12 cellular contexts compared by ENCODE assay signal in the genomic region with DNA sequence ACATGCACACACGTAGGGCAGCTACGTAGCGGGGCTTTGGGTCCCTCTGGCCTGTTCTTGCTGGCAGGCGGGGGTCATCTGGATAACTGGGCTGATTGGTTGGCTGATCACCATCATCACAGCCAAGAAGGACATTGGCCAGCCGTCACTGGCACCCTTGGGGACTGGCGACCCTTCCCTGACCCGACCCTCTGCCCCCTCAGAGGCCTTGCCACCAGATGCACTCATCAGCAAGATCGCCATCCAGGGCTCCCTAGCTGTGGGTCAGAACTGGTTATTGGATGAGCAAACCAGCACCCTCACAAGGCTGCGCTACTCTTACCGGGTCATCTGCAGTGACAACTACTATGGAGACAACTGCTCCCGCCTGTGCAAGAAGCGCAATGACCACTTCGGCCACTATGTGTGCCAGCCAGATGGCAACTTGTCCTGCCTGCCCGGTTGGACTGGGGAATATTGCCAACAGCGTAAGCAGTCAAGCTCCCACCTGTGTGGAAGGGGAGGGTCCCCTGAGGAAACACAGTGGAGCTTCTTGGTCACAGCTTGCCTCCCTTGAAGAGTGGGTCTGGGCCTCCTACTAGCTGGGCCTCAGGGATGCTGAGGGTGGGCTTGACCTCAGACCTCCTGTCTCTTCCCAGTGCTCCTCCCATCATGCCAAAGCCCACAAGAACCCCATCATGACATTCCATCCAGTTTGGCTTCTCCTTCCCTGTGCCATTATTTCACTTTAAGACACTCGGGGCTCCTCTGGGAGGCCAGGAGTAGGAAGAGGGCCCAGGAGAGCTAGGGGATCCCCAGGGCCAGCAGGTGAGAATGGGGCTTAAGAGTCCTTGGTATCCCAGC. TPM values are rescaled to one million over a fixed set of nuclear protein-coding genes. Genes with fewer than 3 reads are reported as not detected.
DNase-seq lines count a peak whose midpoint lies in the region; ATAC-seq, FAIRE-seq and TF ChIP-seq lines count a peak whose summit lies in the region.
"Had no signal": no experiment of that assay in that cellular context is flagged by ENCODE, and none has a peak within 500 bp of the region (broad histone marks: within the 10 kb centered on the region; RNA-seq: fewer than 3 reads in every experiment).

No MANE protein-coding gene starts in this region.

- H3K4me2 ChIP-seq in OCI-LY3 (ENCODE audit: low read length) (peak overlapping the region; percentile 54; the same call in 1 of the 2 replicates), MM.1S (ENCODE audit: low read depth, low read length) (no peak overlapping the region)

- no peak for FAIRE-seq in GM19239 (lab: Jason Lieb, UNC)

- no peak overlapping the region for H3K27ac ChIP-seq in CD8-positive, alpha-beta memory T cell (ENCODE audit: low read depth, low read length)
- no peak overlapping the region for H3K27ac ChIP-seq in OCI-LY3 (ENCODE audit: low read length)
- no peak overlapping the region for H3K27ac ChIP-seq in psoas muscle
- H3K27ac ChIP-seq in MM.1S (ENCODE audit: low read length) = no peak overlapping the region

- no peaks in the 10 kb centered on the region for H3K9me2 ChIP-seq in MM.1S (replicated peaks; ENCODE audit: insufficient read depth, low read length)

- TF ChIP-seq CTCF in OCI-LY3 (IDR thresholded peaks at IDR 0.05; ENCODE audit: low read depth, low read length) = no peak
- TF ChIP-seq CTCF in glutamatergic neuron (IDR thresholded peaks at IDR 0.05; ENCODE audit: partially characterized antibody, unreplicated experiment) = no peak
- TF ChIP-seq CTCF in psoas muscle (IDR thresholded peaks at IDR 0.05) = no peak
- TF ChIP-seq CTCF in MM.1S (IDR thresholded peaks at IDR 0.05; ENCODE audit: low read length) = no peak

- intact Hi-C loops in psoas muscle (cut with DNase I) = no loop called here

- peaks cover 46 to 52% of the 10 kb centered on the region in 2 donors for H3K27me3 Mint-ChIP-seq in CD8-positive, alpha-beta memory T cell
- peaks cover 19% of the 10 kb centered on the region for H3K27me3 Mint-ChIP-seq in glutamatergic neuron (ENCODE audit: unreplicated experiment)

- H3K4me1 Mint-ChIP-seq in CD8-positive, alpha-beta memory T cell = peaks cover 32 to 53% (median 34%) of the 10 kb centered on the region in 3 donors
- H3K4me1 Mint-ChIP-seq in glutamatergic neuron (ENCODE audit: low read depth, unreplicated experiment) = peaks cover 27% of the 10 kb centered on the region

- WGBS in psoas muscle, 3 donors = 60 to 70% (median 66%) methylated on average over 16 of the region's 16 CpGs

- H3K4me3 ChIP-seq in CD8-positive, alpha-beta memory T cell (ENCODE audit: low read length) = no peak overlapping the region
- no peak overlapping the region for H3K4me3 ChIP-seq in OCI-LY3 (ENCODE audit: low read length)
- peak overlapping the region; percentile 66 for H3K4me3 ChIP-seq in psoas muscle
- H3K4me3 ChIP-seq in MM.1S (ENCODE audit: low read length) = no peak overlapping the region

- H3K79me2 ChIP-seq in OCI-LY3 (ENCODE audit: low read length) = no peaks in the 10 kb centered on the region
- H3K79me2 ChIP-seq in MM.1S (ENCODE audit: low read length) = no peaks in the 10 kb centered on the region

- H3K36me3 ChIP-seq in CD8-positive, alpha-beta memory T cell (ENCODE audit: insufficient read depth, low read length) = no peaks in the 10 kb centered on the region
- H3K36me3 ChIP-seq in OCI-LY3 (replicated peaks; ENCODE audit: low read depth, low read length) (no peaks in the 10 kb centered on the region), psoas muscle (ENCODE audit: insufficient read depth in 1 of 2, low read depth in 1 of 2) (no peaks in the 10 kb centered on the region), MM.1S (replicated peaks; ENCODE audit: insufficient read depth, low read length) (no peaks in the 10 kb centered on the region)

- ATAC-seq in psoas muscle (no peak), GM21737 (IDR thresholded peaks at IDR 0.05; ENCODE audit: unreplicated experiment) (no peak)

- H3K27ac Mint-ChIP-seq in CD8-positive, alpha-beta memory T cell = no peak overlapping the region
- H3K27ac Mint-ChIP-seq in glutamatergic neuron (ENCODE audit: unreplicated experiment) = no peak overlapping the region
- H3K27ac Mint-ChIP-seq: activated CD8-positive, alpha-beta memory T cell treated with anti-CD3 and anti-CD28 coated beads, Interleukin-2, amount 10 ng/mL, durations not matched to agents 7 days and 5 days had no signal

- POLR2A ChIA-PET in CD8-positive, alpha-beta memory T cell (lab: Charles Lee) = interaction anchor here (1.2 kb wide), 1 partner anchor 9 kb away, joined by 4 read pairs; no protein-coding TSS in a partner anchor

- H2AFZ ChIP-seq in OCI-LY3 (ENCODE audit: low read depth, low read length) (peak overlapping the region; percentile 59; the same call in 1 of the 2 replicates), MM.1S (ENCODE audit: low read length) (no peak overlapping the region)

- H3K9ac ChIP-seq in OCI-LY3 (ENCODE audit: low read length) (no peak overlapping the region), MM.1S (ENCODE audit: low read length) (no peak overlapping the region)

- H3F3A ChIP-seq in MM.1S (ENCODE audit: insufficient read depth, low read length) = peaks cover 8% of the 10 kb centered on the region

- no peak for DNase-seq in CD8-positive, alpha-beta memory T cell
- DNase-seq in glutamatergic neuron (no peak), psoas muscle (no peak), DMS153 (lab: John Stamatoyannopoulos, UW) (no peak), GM19239 (ENCODE audit: insufficient read length, low spot score) (no peak), MM.1S (no peak)
- DNase-seq: central memory CD4-positive, alpha-beta T cell; SIG-M5 had no signal

- no peaks in the 10 kb centered on the region for H3K9me3 ChIP-seq in CD8-positive, alpha-beta memory T cell (ENCODE audit: low read length)
- H3K9me3 ChIP-seq in OCI-LY3 (ENCODE audit: insufficient read depth, low read length) (no peaks in the 10 kb centered on the region), psoas muscle (no peaks in the 10 kb centered on the region), MM.1S (replicated peaks; ENCODE audit: insufficient read depth, low read length) (no peaks in the 10 kb centered on the region)

- no peaks in the 10 kb centered on the region for H3K36me3 Mint-ChIP-seq in CD8-positive, alpha-beta memory T cell
- H3K36me3 Mint-ChIP-seq in glutamatergic neuron (ENCODE audit: unreplicated experiment) = no peaks in the 10 kb centered on the region
- H3K36me3 Mint-ChIP-seq: activated CD8-positive, alpha-beta memory T cell treated with anti-CD3 and anti-CD28 coated beads, Interleukin-2, amount 10 ng/mL, durations not matched to agents 7 days and 5 days had no signal

- H3K4me3 Mint-ChIP-seq in CD8-positive, alpha-beta memory T cell = peak overlapping the region; percentile 61 to 85 (median 69)
- peak overlapping the region; percentile 96 for H3K4me3 Mint-ChIP-seq in glutamatergic neuron (ENCODE audit: unreplicated experiment)

- no peaks in the 10 kb centered on the region for H3K9me3 Mint-ChIP-seq in CD8-positive, alpha-beta memory T cell
- peaks cover 22% of the 10 kb centered on the region for H3K9me3 Mint-ChIP-seq in glutamatergic neuron (ENCODE audit: unreplicated experiment)

- peaks cover 33% of the 10 kb centered on the region for H3K4me1 ChIP-seq in CD8-positive, alpha-beta memory T cell (ENCODE audit: insufficient read depth, low read length)
- H3K4me1 ChIP-seq in OCI-LY3 (ENCODE audit: low read length) = peaks cover 23% of the 10 kb centered on the region
- H3K4me1 ChIP-seq in psoas muscle = peaks cover 36% of the 10 kb centered on the region
- 0 out of 2 replicates have a peak, but pooled peaks cover 10% of the 10 kb centered on the region for H3K4me1 ChIP-seq in MM.1S (ENCODE audit: low read length)

- H4K20me1 ChIP-seq in OCI-LY3 (ENCODE audit: insufficient read depth, low read length) (no peaks in the 10 kb centered on the region), MM.1S (ENCODE audit: insufficient read depth, low read length) (no peaks in the 10 kb centered on the region)

- CTCF ChIA-PET in CD8-positive, alpha-beta memory T cell (lab: Charles Lee) = interaction anchor here (0.7 to 2.5 kb wide), 8 partner anchors 9 to 31 kb away, joined by 3 to 7 read pairs (median 4); partner anchors contain the start of gene CHAC1

- peaks cover 39% of the 10 kb centered on the region for H3K27me3 ChIP-seq in CD8-positive, alpha-beta memory T cell (ENCODE audit: insufficient read depth, low read length, poor library complexity, severe bottlenecking)
- H3K27me3 ChIP-seq in OCI-LY3 (ENCODE audit: low read depth, low read length) (peaks cover 15% of the 10 kb centered on the region), psoas muscle (ENCODE audit: insufficient read depth in 3 of 3, low read length in 2 of 3) (peaks cover 0 to 63% (median 14%) of the 10 kb centered on the region in 3 donors), MM.1S (replicated peaks; ENCODE audit: insufficient read depth, low read length) (peaks cover 38% of the 10 kb centered on the region)

RNA-seq across cellular contexts. Expression of gene DLL4, which starts 2.4 kb away (rescaled TPM):
- not detected for total RNA-seq in CD8-positive, alpha-beta memory T cell
- not detected for polyA plus RNA-seq in CD8-positive, alpha-beta memory T cell
- total RNA-seq in glutamatergic neuron (ENCODE audit: unreplicated experiment) (12.5 TPM), psoas muscle (10 to 100 TPM in 1 of 4 donors, 1 to 10 TPM in 3; 7.2 to 13.1 (median 9.2) TPM)
- 1 to 10 TPM; 4.0 to 6.1 (median 6.0) TPM for polyA plus RNA-seq in psoas muscle
- total RNA-seq: Daoy had no signal

RNA-seq across cellular contexts. Expression of gene CHAC1, which starts 21.8 kb away (rescaled TPM):
- total RNA-seq in CD8-positive, alpha-beta memory T cell = 10 to 100 TPM; 15.1 to 16.7 TPM
- polyA plus RNA-seq in CD8-positive, alpha-beta memory T cell = not detected
- 45.6 TPM for total RNA-seq in glutamatergic neuron (ENCODE audit: unreplicated experiment)
- 100 to 1,000 TPM in 2 of 4 donors, 10 to 100 TPM in 1, 1 to 10 TPM in 1; 3.7 to 243 (median 96.3) TPM for total RNA-seq in psoas muscle
- polyA plus RNA-seq in psoas muscle = 100 to 1,000 TPM in 1 of 3 donors, 10 to 100 TPM in 2; 14.0 to 129 (median 49.0) TPM

RNA-seq across cellular contexts. Expression of gene VPS18, which starts 37.3 kb away (rescaled TPM):
- 10 to 100 TPM; 17.2 to 17.8 TPM for total RNA-seq in CD8-positive, alpha-beta memory T cell
- 23.0 TPM for polyA plus RNA-seq in CD8-positive, alpha-beta memory T cell
- 33.5 TPM for total RNA-seq in glutamatergic neuron (ENCODE audit: unreplicated experiment)
- total RNA-seq in psoas muscle = 10 to 100 TPM in 3 of 4 donors, 1 to 10 TPM in 1; 8.1 to 20.5 (median 16.3) TPM
- polyA plus RNA-seq in psoas muscle = 10 to 100 TPM in 2 of 3 donors, 1 to 10 TPM in 1; 8.4 to 16.9 (median 12.3) TPM

RNA-seq across cellular contexts. Expression of gene RHOV, which starts 57.5 kb away (rescaled TPM):
- total RNA-seq in CD8-positive, alpha-beta memory T cell = under 1 TPM; 0.24 to 0.40 TPM
- polyA plus RNA-seq in CD8-positive, alpha-beta memory T cell = not detected
- total RNA-seq in glutamatergic neuron (ENCODE audit: unreplicated experiment) = 1.8 TPM
- not detected for total RNA-seq in psoas muscle
- polyA plus RNA-seq in psoas muscle = under 1 TPM in 2 of 3 donors, not detected in 1; 0.10 to 0.23 TPM
- total RNA-seq: activated CD8-positive, alpha-beta memory T cell treated with anti-CD3 and anti-CD28 coated beads, Interleukin-2, amount 10 ng/mL, durations not matched to agents 7 days and 5 days had no signal

Comparison
In these comparisons a context has a peak if more than half of its experiments do, and no peak if none do; other contexts are left out.
1. RNA of gene DLL4, which starts 2.4 kb away (total RNA-seq): 12.5 TPM in glutamatergic neuron (single experiment) and 7.2 to 13.1 TPM in psoas muscle; not detected in CD8-positive, alpha-beta memory T cell; every median in the first group is over 4 times any median in the second.